ENCODE assay signal across 1 cellular context in the genomic region with DNA sequence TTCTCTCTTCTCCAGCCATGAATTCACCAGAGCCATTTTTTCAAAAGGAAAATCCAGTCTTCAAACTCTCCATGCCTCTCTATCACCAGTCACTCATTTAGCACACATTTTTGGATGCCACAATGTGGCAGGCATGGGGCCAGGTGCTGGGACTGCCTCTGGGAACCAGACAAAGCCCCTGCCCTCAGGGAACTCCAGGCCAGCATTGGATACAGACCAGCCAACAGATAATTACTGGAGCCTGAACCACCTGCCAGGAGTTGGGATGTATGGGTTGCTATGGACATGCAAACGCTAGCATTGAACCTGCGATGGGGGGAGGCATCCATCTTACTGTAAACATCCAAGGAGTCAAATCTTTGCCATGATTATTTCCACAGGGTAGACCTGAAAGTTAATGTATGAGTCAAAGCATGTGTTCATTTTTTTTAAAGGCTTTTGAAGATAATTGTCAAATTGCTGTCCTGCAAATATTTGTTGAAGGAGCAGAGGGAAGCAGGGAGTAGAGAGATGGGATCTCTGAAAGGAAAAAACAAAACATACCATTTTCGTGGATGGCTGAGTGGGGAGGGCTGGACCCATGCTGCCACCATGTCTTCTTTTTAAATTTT.
TF ChIP-seq lines count a peak whose summit lies in the region.

No MANE protein-coding gene starts in this region.

TF ChIP-seq in HepG2, 621 proteins besides CTCF, POLR2A, EP300 and RAD21:
- TF ChIP-seq, protein P1, sequence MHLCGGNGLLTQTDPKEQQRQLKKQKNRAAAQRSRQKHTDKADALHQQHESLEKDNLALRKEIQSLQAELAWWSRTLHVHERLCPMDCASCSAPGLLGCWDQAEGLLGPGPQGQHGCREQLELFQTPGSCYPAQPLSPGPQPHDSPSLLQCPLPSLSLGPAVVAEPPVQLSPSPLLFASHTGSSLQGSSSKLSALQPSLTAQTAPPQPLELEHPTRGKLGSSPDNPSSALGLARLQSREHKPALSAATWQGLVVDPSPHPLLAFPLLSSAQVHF (CRISPR knock-in tag; IDR thresholded peaks at IDR 0.05): no peak
- TF ChIP-seq, protein P2, sequence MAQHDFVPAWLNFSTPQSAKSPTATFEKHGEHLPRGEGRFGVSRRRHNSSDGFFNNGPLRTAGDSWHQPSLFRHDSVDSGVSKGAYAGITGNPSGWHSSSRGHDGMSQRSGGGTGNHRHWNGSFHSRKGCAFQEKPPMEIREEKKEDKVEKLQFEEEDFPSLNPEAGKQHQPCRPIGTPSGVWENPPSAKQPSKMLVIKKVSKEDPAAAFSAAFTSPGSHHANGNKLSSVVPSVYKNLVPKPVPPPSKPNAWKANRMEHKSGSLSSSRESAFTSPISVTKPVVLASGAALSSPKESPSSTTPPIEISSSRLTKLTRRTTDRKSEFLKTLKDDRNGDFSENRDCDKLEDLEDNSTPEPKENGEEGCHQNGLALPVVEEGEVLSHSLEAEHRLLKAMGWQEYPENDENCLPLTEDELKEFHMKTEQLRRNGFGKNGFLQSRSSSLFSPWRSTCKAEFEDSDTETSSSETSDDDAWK (CRISPR knock-in tag; IDR thresholded peaks at IDR 0.05): no peak
- TF ChIP-seq FOXA3 (CRISPR knock-in tag; IDR thresholded peaks at IDR 0.05): 0 out of 2 replicates have a peak, but pooled peaks have one; percentile 7
- TF ChIP-seq, protein P3, sequence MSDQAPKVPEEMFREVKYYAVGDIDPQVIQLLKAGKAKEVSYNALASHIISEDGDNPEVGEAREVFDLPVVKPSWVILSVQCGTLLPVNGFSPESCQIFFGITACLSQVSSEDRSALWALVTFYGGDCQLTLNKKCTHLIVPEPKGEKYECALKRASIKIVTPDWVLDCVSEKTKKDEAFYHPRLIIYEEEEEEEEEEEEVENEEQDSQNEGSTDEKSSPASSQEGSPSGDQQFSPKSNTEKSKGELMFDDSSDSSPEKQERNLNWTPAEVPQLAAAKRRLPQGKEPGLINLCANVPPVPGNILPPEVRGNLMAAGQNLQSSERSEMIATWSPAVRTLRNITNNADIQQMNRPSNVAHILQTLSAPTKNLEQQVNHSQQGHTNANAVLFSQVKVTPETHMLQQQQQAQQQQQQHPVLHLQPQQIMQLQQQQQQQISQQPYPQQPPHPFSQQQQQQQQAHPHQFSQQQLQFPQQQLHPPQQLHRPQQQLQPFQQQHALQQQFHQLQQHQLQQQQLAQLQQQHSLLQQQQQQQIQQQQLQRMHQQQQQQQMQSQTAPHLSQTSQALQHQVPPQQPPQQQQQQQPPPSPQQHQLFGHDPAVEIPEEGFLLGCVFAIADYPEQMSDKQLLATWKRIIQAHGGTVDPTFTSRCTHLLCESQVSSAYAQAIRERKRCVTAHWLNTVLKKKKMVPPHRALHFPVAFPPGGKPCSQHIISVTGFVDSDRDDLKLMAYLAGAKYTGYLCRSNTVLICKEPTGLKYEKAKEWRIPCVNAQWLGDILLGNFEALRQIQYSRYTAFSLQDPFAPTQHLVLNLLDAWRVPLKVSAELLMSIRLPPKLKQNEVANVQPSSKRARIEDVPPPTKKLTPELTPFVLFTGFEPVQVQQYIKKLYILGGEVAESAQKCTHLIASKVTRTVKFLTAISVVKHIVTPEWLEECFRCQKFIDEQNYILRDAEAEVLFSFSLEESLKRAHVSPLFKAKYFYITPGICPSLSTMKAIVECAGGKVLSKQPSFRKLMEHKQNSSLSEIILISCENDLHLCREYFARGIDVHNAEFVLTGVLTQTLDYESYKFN (CRISPR knock-in tag; conservative IDR thresholded peaks at IDR 0.05): 0 out of 2 replicates have a peak, but pooled peaks have one; percentile 18
- TF ChIP-seq, protein P4, sequence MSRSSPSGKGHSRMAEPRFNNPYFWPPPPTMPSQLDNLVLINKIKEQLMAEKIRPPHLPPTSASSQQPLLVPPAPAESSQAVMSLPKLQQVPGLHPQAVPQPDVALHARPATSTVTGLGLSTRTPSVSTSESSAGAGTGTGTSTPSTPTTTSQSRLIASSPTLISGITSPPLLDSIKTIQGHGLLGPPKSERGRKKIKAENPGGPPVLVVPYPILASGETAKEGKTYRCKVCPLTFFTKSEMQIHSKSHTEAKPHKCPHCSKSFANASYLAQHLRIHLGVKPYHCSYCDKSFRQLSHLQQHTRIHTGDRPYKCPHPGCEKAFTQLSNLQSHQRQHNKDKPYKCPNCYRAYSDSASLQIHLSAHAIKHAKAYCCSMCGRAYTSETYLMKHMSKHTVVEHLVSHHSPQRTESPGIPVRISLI (CRISPR knock-in tag; IDR thresholded peaks at IDR 0.05; ENCODE audit: borderline replicate concordance): peak; percentile 59; the same call in 1 of the 2 replicates
- no peak for TF ChIP-seq TEAD2 (CRISPR knock-in tag; IDR thresholded peaks at IDR 0.05)
TF ChIP-seq in HepG2: peak in this region for 3.
